In the genomic region with DNA sequence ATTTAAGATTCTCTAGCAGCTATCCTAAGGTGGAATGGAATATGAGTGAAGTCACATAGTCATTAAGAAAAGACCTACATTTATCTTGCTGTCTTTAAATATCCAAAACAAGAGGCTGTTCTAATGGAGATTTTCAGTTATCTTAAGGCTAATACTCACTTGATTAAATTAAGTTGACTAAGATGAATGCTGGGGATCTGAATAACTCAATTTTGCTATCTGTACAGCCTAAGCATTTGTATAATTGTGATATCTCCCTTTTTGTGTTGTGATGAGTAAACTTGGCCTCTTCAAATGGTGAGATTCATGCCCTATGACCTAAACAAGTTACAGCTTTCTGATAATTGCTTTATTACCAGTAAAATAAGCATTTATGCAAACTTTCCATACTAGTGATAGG, we compare ENCODE assay signal across 24 cellular contexts. TPM values are rescaled to one million over a fixed set of nuclear protein-coding genes. Genes with fewer than 3 reads are reported as not detected.
"Had no signal": no experiment of that assay in that cellular context is flagged by ENCODE, and none has a peak within 500 bp of the region (broad histone marks: within the 10 kb centered on the region; RNA-seq: fewer than 3 reads in every experiment).

No MANE protein-coding gene starts in this region.

- H3K4me3 ChIP-seq: left lung, lower lobe of right lung, pancreas, prostate gland, skin epidermis, suprapubic skin, thoracic aorta, tibial artery, upper lobe of right lung had no signal

- H3K9me3 ChIP-seq: left lung, lower lobe of right lung, prostate gland, suprapubic skin, tibial artery, upper lobe of right lung had no signal

- H3K4me1 ChIP-seq: left lung, lower lobe of right lung, pancreas, prostate gland, suprapubic skin, tibial artery, upper lobe of right lung had no signal

- H3K27ac ChIP-seq: left lung, lower lobe of right lung, pancreas, prostate gland, skin epidermis, suprapubic skin, thoracic aorta, tibial artery, upper lobe of right lung had no signal

- H3K27me3 ChIP-seq: left lung, pancreas, suprapubic skin, tibial artery, upper lobe of right lung had no signal

- H3K36me3 ChIP-seq: left lung, lower lobe of right lung, pancreas, prostate gland, suprapubic skin, thoracic aorta, tibial artery, upper lobe of right lung had no signal

- DNase-seq: hypothalamus; immature natural killer cell; kidney; left colon; left lung; lower lobe of right lung; mammary epithelial cell; mesenchymal stem cell; naive thymus-derived CD8-positive, alpha-beta T cell; nucleus accumbens; pancreas; posterior cingulate gyrus; retina; right cardiac atrium; stimulated activated CD4-positive, alpha-beta T cell treated with anti-CD3 and anti-CD28 coated beads, Interleukin-12 subunit alpha, Interleukin-12 subunit beta, amount 100 ng/mL, for 4 hours; stimulated activated CD4-positive, alpha-beta T cell treated with anti-CD3 and anti-CD28 coated beads, Interleukin-4, amount 100 ng/mL, for 24 hours; stimulated activated naive CD4-positive, alpha-beta T cell; tibial artery; trophoblast cell; upper lobe of right lung had no signal

RNA-seq across cellular contexts. Expression of a gene that starts 13.6 kb away (rescaled TPM):
- polyA plus RNA-seq: naive thymus-derived CD8-positive, alpha-beta T cell had no signal
